16 cellular contexts compared by ENCODE assay signal in the genomic region with DNA sequence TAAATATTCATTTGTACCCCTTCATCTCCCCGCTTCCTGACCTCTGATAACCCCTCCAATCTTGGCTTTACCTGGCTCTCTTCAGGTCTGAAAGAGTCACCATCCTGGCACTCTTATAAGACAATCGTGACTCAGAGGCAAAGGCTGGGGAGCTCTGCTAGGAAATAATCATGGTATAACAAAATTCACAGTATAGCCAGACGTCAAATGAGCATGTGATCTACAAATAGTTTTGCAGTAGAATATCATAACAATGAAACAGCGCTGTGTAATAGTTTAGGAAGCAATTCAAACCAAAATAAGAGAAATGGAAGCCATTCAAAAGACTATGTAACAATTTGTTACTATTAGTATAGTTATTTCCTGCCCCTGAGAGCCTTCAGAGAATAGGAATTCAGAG. TPM values are rescaled to one million over a fixed set of nuclear protein-coding genes. Genes with fewer than 3 reads are reported as not detected.
DNase-seq lines count a peak whose midpoint lies in the region; ATAC-seq and TF ChIP-seq lines count a peak whose summit lies in the region.
"Had no signal": no experiment of that assay in that cellular context is flagged by ENCODE, and none has a peak within 500 bp of the region (broad histone marks: within the 10 kb centered on the region; RNA-seq: fewer than 3 reads in every experiment).

No MANE protein-coding gene starts in this region.

- H3K79me2 ChIP-seq in fibroblast of lung (ENCODE audit: control insufficient read depth, insufficient read depth, low read length): no peaks in the 10 kb centered on the region

- H3K36me3 ChIP-seq in fibroblast of lung (ENCODE audit: control insufficient read depth, insufficient read depth, low read length) (no peaks in the 10 kb centered on the region), subcutaneous abdominal adipose tissue (ENCODE audit: control insufficient read depth in 5 of 5, insufficient read depth in 5 of 5, low read length in 5 of 5) (no peaks in the 10 kb centered on the region)
- H3K36me3 ChIP-seq: BE2C, vagina had no signal

- CTCF ChIA-PET in activated naive CD4-positive, alpha-beta T cell treated with anti-CD3 and anti-CD28 coated beads, Interleukin-2, amount 10 ng/mL, durations not matched to agents 7 days and 5 days (lab: Charles Lee): no interaction called here

- H3K36me3 Mint-ChIP-seq in activated naive CD4-positive, alpha-beta T cell treated with anti-CD3 and anti-CD28 coated beads, Interleukin-2, amount 10 ng/mL, durations not matched to agents 7 days and 5 days: no peaks in the 10 kb centered on the region
- H3K36me3 Mint-ChIP-seq: activated naive CD4-positive, alpha-beta T cell treated with anti-CD3 and anti-CD28 coated beads, Interleukin-2, amount 50 U/mL, for 72 hours had no signal

- H3K27me3 ChIP-seq in fibroblast of lung (ENCODE audit: control insufficient read depth, insufficient read depth, low read length) (no peaks in the 10 kb centered on the region), subcutaneous abdominal adipose tissue (ENCODE audit: control insufficient read depth in 5 of 5, insufficient read depth in 4 of 5, low read length in 5 of 5) (peaks cover 0 to 3% (median 0%) of the 10 kb centered on the region in 5 donors)
- H3K27me3 ChIP-seq: BE2C, vagina had no signal

- peak overlapping the region; percentile 72 for H3K4me2 ChIP-seq in fibroblast of lung (ENCODE audit: extremely low read depth, insufficient read depth, low read length)

- no peaks in the 10 kb centered on the region for H4K20me1 ChIP-seq in fibroblast of lung (ENCODE audit: control insufficient read depth, extremely low read depth, insufficient read depth, low read length)

- H2AFZ ChIP-seq in fibroblast of lung (ENCODE audit: low read length): peak overlapping the region; percentile 2

- no peak for DNase-seq in activated naive CD4-positive, alpha-beta T cell treated with anti-CD3 and anti-CD28 coated beads, Interleukin-2, amount 10 ng/mL, durations not matched to agents 7 days and 5 days
- no peak for DNase-seq in activated naive CD4-positive, alpha-beta T cell (lab: John Stamatoyannopoulos, UW)
- DNase-seq in fibroblast of lung (ENCODE audit: low read depth in 2 of 2): peak; percentile 73 to 85
- DNase-seq in DMS153 (lab: John Stamatoyannopoulos, UW): no peak
- no peak for DNase-seq in DMS53 treated with DMSO at 0.1 percent for 48 hours (lab: John Stamatoyannopoulos, UW; ENCODE audit: unreplicated experiment)
- DNase-seq: BE2C, NCI-H446 treated with DMSO at 0.1 percent for 48 hours had no signal

- H3K9me3 ChIP-seq in fibroblast of lung (ENCODE audit: control insufficient read depth, insufficient read depth, low read depth, low read length) (no peaks in the 10 kb centered on the region), subcutaneous abdominal adipose tissue (ENCODE audit: control insufficient read depth in 5 of 5, low read length in 5 of 5) (no peaks in the 10 kb centered on the region)
- H3K9me3 ChIP-seq: BE2C, vagina had no signal

- H3K27ac ChIP-seq in fibroblast of lung (ENCODE audit: insufficient read depth, low read length) (peak overlapping the region; percentile 48), subcutaneous abdominal adipose tissue (ENCODE audit: low read depth, low read length) (no peak overlapping the region)
- H3K27ac ChIP-seq: vagina had no signal

- H3K4me3 ChIP-seq in WI38 (ENCODE audit: low read depth, low read length): peak overlapping the region; percentile 41
- H3K4me3 ChIP-seq in fibroblast of lung (replicated peaks in 1 of 4; ENCODE audit: control extremely low read depth in 1 of 4, insufficient read depth in 1 of 4, low read depth in 3 of 4, low read length in 4 of 4): peak overlapping the region in 2 of 4 experiments; percentile 5 to 39
- H3K4me3 ChIP-seq in subcutaneous abdominal adipose tissue (ENCODE audit: low read depth in 1 of 5, low read length in 5 of 5): peak overlapping the region in 4 of 5 donors; percentile 9 to 59 (median 44)
- H3K4me3 ChIP-seq: vagina had no signal

- H3K9me3 Mint-ChIP-seq in activated naive CD4-positive, alpha-beta T cell treated with anti-CD3 and anti-CD28 coated beads, Interleukin-2, amount 10 ng/mL, durations not matched to agents 7 days and 5 days: no peaks in the 10 kb centered on the region
- H3K9me3 Mint-ChIP-seq: activated naive CD4-positive, alpha-beta T cell treated with anti-CD3 and anti-CD28 coated beads, Interleukin-2, amount 50 U/mL, for 72 hours had no signal

- peaks cover 2% of the 10 kb centered on the region for H3K4me1 Mint-ChIP-seq in activated naive CD4-positive, alpha-beta T cell treated with anti-CD3 and anti-CD28 coated beads, Interleukin-2, amount 10 ng/mL, durations not matched to agents 7 days and 5 days

- no peak for ATAC-seq in GM21723 (IDR thresholded peaks at IDR 0.05; ENCODE audit: unreplicated experiment)
- ATAC-seq: activated CD4-positive, CD25-positive, alpha-beta regulatory T cell treated with anti-CD3 and anti-CD28 coated beads, Interleukin-2, amount 50 U/mL, for 24 hours; activated naive CD4-positive, alpha-beta T cell treated with anti-CD3 and anti-CD28 coated beads, Interleukin-2, amount 50 U/mL, for 72 hours; HCT116; Right ventricle myocardium inferior had no signal

- H3K4me3 Mint-ChIP-seq in activated naive CD4-positive, alpha-beta T cell treated with anti-CD3 and anti-CD28 coated beads, Interleukin-2, amount 10 ng/mL, durations not matched to agents 7 days and 5 days: peak overlapping the region; percentile 17

- TF ChIP-seq CTCF in WI38 (IDR thresholded peaks at IDR 0.05; ENCODE audit: low read depth, low read length) (no peak), fibroblast of lung (conservative IDR thresholded peaks at IDR 0.05 in 1 of 2, IDR thresholded peaks at IDR 0.05 in 1 of 2; ENCODE audit: low read depth in 1 of 2, low read length in 2 of 2) (no peak)

- H3K9ac ChIP-seq in fibroblast of lung (ENCODE audit: insufficient read depth, low read length) (no peak overlapping the region), subcutaneous abdominal adipose tissue (ENCODE audit: low read length in 5 of 5) (no peak overlapping the region)

- no peak overlapping the region for H3K27ac Mint-ChIP-seq in activated naive CD4-positive, alpha-beta T cell treated with anti-CD3 and anti-CD28 coated beads, Interleukin-2, amount 10 ng/mL, durations not matched to agents 7 days and 5 days
- H3K27ac Mint-ChIP-seq: activated naive CD4-positive, alpha-beta T cell treated with anti-CD3 and anti-CD28 coated beads, Interleukin-2, amount 50 U/mL, for 72 hours had no signal

- H3K27me3 Mint-ChIP-seq in activated naive CD4-positive, alpha-beta T cell treated with anti-CD3 and anti-CD28 coated beads, Interleukin-2, amount 10 ng/mL, durations not matched to agents 7 days and 5 days: peaks cover 5% of the 10 kb centered on the region

- H3K4me1 ChIP-seq in fibroblast of lung (ENCODE audit: control insufficient read depth, extremely low read depth, insufficient read depth, low read length): peaks cover 2% of the 10 kb centered on the region
- peaks cover 0 to 10% (median 5%) of the 10 kb centered on the region in 5 donors for H3K4me1 ChIP-seq in subcutaneous abdominal adipose tissue (ENCODE audit: control insufficient read depth in 5 of 5, insufficient read depth in 5 of 5, low read length in 5 of 5)
- H3K4me1 ChIP-seq: BE2C, vagina had no signal

RNA-seq across cellular contexts. Expression of a gene that starts 34.2 kb away (rescaled TPM):
- not detected in 2 replicates for total RNA-seq in fibroblast of lung
- polyA plus RNA-seq in fibroblast of lung: not detected in 2 replicates
- polyA plus RNA-seq in fibroblast of lung (2012): not detected in 2 replicates
- polyA minus RNA-seq in fibroblast of lung (ENCODE audit: low replicate concordance): not detected in 2 replicates
- total RNA-seq: activated naive CD4-positive, alpha-beta T cell treated with anti-CD3 and anti-CD28 coated beads, Interleukin-2, amount 50 U/mL, for 72 hours; renal cortical epithelial cell; Right ventricle myocardium inferior; vagina had no signal

Comparison
In these comparisons a context has a peak if more than half of its experiments do, and no peak if none do; other contexts are left out.
1. DNase-seq: peak in fibroblast of lung (2 of 2); none in activated naive CD4-positive, alpha-beta T cell treated with anti-CD3 and anti-CD28 coated beads, Interleukin-2, amount 10 ng/mL, durations not matched to agents 7 days and 5 days (single experiment), activated naive CD4-positive, alpha-beta T cell (0 of 4), DMS153 (single experiment) and DMS53 treated with DMSO at 0.1 percent for 48 hours (single experiment).